1 cellular context compared by ENCODE assay signal in the genomic region with DNA sequence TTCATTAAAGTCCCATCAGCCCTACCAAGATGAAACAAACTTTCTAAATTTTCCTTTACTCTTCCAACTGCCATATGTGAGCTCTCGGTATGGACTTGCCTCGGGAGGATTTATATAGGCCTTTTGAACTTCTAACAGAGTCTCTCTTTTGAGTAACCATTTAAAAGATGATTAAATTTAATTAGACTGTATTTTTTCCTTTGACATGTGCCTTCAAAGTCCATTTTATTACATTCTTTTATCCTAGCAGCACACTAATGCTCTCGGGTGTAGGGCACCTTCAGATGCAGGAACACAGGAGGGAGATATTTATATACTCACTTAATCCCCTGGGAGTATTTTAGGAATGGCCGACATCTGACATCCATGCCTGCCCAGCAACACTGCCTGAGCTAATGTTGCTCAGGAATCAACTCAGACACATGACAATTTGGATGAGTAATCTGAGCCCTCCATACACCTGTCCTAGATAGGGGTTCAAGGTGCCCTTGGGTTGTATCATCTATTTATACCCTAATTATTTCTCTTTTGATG.
TF ChIP-seq lines count a peak whose summit lies in the region.

No MANE protein-coding gene starts in this region.

TF ChIP-seq in IMR-90, 13 proteins besides CTCF, POLR2A, EP300 and RAD21 (continued from another document):
- no peak for TF ChIP-seq NFE2L2 (IDR thresholded peaks at IDR 0.05; ENCODE audit: low read depth, low read length)
- no peak for TF ChIP-seq MAFK (IDR thresholded peaks at IDR 0.05; ENCODE audit: low read depth, low read length)
- TF ChIP-seq, protein P1, sequence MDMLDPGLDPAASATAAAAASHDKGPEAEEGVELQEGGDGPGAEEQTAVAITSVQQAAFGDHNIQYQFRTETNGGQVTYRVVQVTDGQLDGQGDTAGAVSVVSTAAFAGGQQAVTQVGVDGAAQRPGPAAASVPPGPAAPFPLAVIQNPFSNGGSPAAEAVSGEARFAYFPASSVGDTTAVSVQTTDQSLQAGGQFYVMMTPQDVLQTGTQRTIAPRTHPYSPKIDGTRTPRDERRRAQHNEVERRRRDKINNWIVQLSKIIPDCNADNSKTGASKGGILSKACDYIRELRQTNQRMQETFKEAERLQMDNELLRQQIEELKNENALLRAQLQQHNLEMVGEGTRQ (IDR thresholded peaks at IDR 0.05; ENCODE audit: low read depth, low read length) = no peak
- TF ChIP-seq CEBPB (IDR thresholded peaks at IDR 0.05; ENCODE audit: low read depth, low read length) = no peak
- no peak for TF ChIP-seq CHD1 (IDR thresholded peaks at IDR 0.05; ENCODE audit: low read depth, low read length)
